Comparison of ENCODE assay signal across 25 cellular contexts in genomic region chr15:43251863-43252241, GRCh38. TPM values are rescaled to one million over a fixed set of nuclear protein-coding genes. Genes with fewer than 3 reads are reported as not detected.
DNase-seq lines count a peak whose midpoint lies in the region; ATAC-seq and TF ChIP-seq lines count a peak whose summit lies in the region.
"Had no signal": no experiment of that assay in that cellular context is flagged by ENCODE, and none has a peak within 500 bp of the region (broad histone marks: within the 10 kb centered on the region; RNA-seq: fewer than 3 reads in every experiment).

No MANE protein-coding gene starts in this region.

- no peaks in the 10 kb centered on the region for H3K9me3 ChIP-seq in esophagus squamous epithelium
- H3K9me3 ChIP-seq: MG63, ovary, right atrium auricular region, tibial artery had no signal

- H3K27ac ChIP-seq in HL-60 (replicated peaks) (peak overlapping the region; percentile 87), esophagus squamous epithelium (peak overlapping the region in 3 of 4 donors; percentile 20 to 70 (median 62))
- H3K27ac ChIP-seq: BLaER1 treated with 17β-estradiol and CSF1 and Interleukin-3, amounts not matched to agents 10 nM and 100 nM; ovary; right atrium auricular region; tibial artery had no signal

- H3K27ac Mint-ChIP-seq in activated CD4-positive, alpha-beta T cell treated with anti-CD3 and anti-CD28 coated beads, Interleukin-2, amount 10 ng/mL, durations not matched to agents 24 days and 14 days: peak overlapping the region; percentile 90
- peak overlapping the region; percentile 35 for H3K27ac Mint-ChIP-seq in activated T-cell treated with anti-CD3 and anti-CD28 coated beads, Interleukin-2, amount 50 U/mL, for 72 hours
- H3K27ac Mint-ChIP-seq: IgD-negative memory B cell had no signal

- H3K4me3 Mint-ChIP-seq in activated CD4-positive, alpha-beta T cell treated with anti-CD3 and anti-CD28 coated beads, Interleukin-2, amount 10 ng/mL, durations not matched to agents 24 days and 14 days: peak overlapping the region; percentile 26
- H3K4me3 Mint-ChIP-seq in activated T-cell treated with anti-CD3 and anti-CD28 coated beads, Interleukin-2, amount 50 U/mL, for 72 hours: peak overlapping the region; percentile 5 to 33
- H3K4me3 Mint-ChIP-seq: IgD-negative memory B cell; naive thymus-derived CD8-positive, alpha-beta T cell had no signal

- no peaks in the 10 kb centered on the region for H3K27me3 Mint-ChIP-seq in activated CD4-positive, alpha-beta T cell treated with anti-CD3 and anti-CD28 coated beads, Interleukin-2, amount 10 ng/mL, durations not matched to agents 24 days and 14 days
- no peaks in the 10 kb centered on the region for H3K27me3 Mint-ChIP-seq in activated T-cell treated with anti-CD3 and anti-CD28 coated beads, Interleukin-2, amount 50 U/mL, for 72 hours (ENCODE audit: low read depth)

- H3K4me3 ChIP-seq in HL-60 (replicated peaks; ENCODE audit: insufficient read depth, low read length) (no peak overlapping the region), esophagus squamous epithelium (no peak overlapping the region)
- H3K4me3 ChIP-seq: BLaER1 treated with 17β-estradiol and CSF1 and Interleukin-3, amounts not matched to agents 10 nM and 100 nM; MG63; ovary; right atrium auricular region; tibial artery had no signal

- no peak for DNase-seq in activated CD4-positive, alpha-beta T cell treated with anti-CD3 and anti-CD28 coated beads, Interleukin-2, amount 10 ng/mL, durations not matched to agents 24 days and 14 days
- DNase-seq in activated CD4-positive, alpha-beta T cell treated with anti-CD3 and anti-CD28 coated beads, Interleukin-2, amount 50 U/mL, for 4 hours: no peak
- DNase-seq in HL-60 (ENCODE audit: low read depth in 1 of 2, low spot score in 1 of 2) (no peak), esophagus squamous epithelium (lab: John Stamatoyannopoulos, UW) (no peak), anterior cingulate cortex (lab: John Stamatoyannopoulos, UW) (no peak), SK-N-DZ (ENCODE audit: low spot score) (no peak)
- DNase-seq in activated T-cell treated with anti-CD3 and anti-CD28 coated beads, Interleukin-2, amount 50 U/mL, for 72 hours: peak; percentile 12 to 34
- DNase-seq in NK-92 treated with Interleukin-12 subunit alpha and Interleukin-12 subunit beta, amount 100 ng/mL, for 24 hours (lab: John Stamatoyannopoulos, UW): no peak
- DNase-seq: activated gamma-delta T cell; aorta; caudate nucleus; effector CD8-positive, alpha-beta T cell; GOT3; mesendoderm; MG63; naive thymus-derived CD8-positive, alpha-beta T cell; NCI-H1694; NCI-H69; ovary; tibial artery had no signal

- no peaks in the 10 kb centered on the region for H3K36me3 Mint-ChIP-seq in activated CD4-positive, alpha-beta T cell treated with anti-CD3 and anti-CD28 coated beads, Interleukin-2, amount 10 ng/mL, durations not matched to agents 24 days and 14 days (ENCODE audit: low read depth)
- H3K36me3 Mint-ChIP-seq in activated T-cell treated with anti-CD3 and anti-CD28 coated beads, Interleukin-2, amount 50 U/mL, for 72 hours (ENCODE audit: insufficient read depth in 2 of 2): no peaks in the 10 kb centered on the region
- H3K36me3 Mint-ChIP-seq: naive thymus-derived CD8-positive, alpha-beta T cell had no signal

- peak; percentile 53 to 56 for ATAC-seq in activated T-cell treated with anti-CD3 and anti-CD28 coated beads, Interleukin-2, amount 50 U/mL, for 72 hours (replicated peaks in 1 of 2)
- ATAC-seq: naive thymus-derived CD8-positive, alpha-beta T cell had no signal

- intact Hi-C loops in activated CD4-positive, alpha-beta T cell treated with anti-CD3 and anti-CD28 coated beads, Interleukin-2, amount 10 ng/mL, durations not matched to agents 24 days and 14 days (cut with micrococcal nuclease): no loop called here
- intact Hi-C loops in esophagus squamous epithelium (cut with DNase I): no loop called here

- TF ChIP-seq CTCF in HL-60 (IDR thresholded peaks at IDR 0.05; ENCODE audit: insufficient read depth, low read length) (no peak), esophagus squamous epithelium (IDR thresholded peaks at IDR 0.05) (no peak)

- peaks cover 39% of the 10 kb centered on the region for H3K4me1 Mint-ChIP-seq in activated CD4-positive, alpha-beta T cell treated with anti-CD3 and anti-CD28 coated beads, Interleukin-2, amount 10 ng/mL, durations not matched to agents 24 days and 14 days
- peaks cover 58% of the 10 kb centered on the region for H3K4me1 Mint-ChIP-seq in activated T-cell treated with anti-CD3 and anti-CD28 coated beads, Interleukin-2, amount 50 U/mL, for 72 hours (ENCODE audit: low read depth)

- peaks cover 6% of the 10 kb centered on the region for H3K9me3 Mint-ChIP-seq in activated CD4-positive, alpha-beta T cell treated with anti-CD3 and anti-CD28 coated beads, Interleukin-2, amount 10 ng/mL, durations not matched to agents 24 days and 14 days
- H3K9me3 Mint-ChIP-seq in activated T-cell treated with anti-CD3 and anti-CD28 coated beads, Interleukin-2, amount 50 U/mL, for 72 hours: peaks cover 0 to 8% of the 10 kb centered on the region in 2 donors
- H3K9me3 Mint-ChIP-seq: IgD-negative memory B cell; naive thymus-derived CD8-positive, alpha-beta T cell had no signal

- no peak for TF ChIP-seq POLR2A in esophagus squamous epithelium (IDR thresholded peaks at IDR 0.05)

- H3K36me3 ChIP-seq in esophagus squamous epithelium: no peaks in the 10 kb centered on the region
- H3K36me3 ChIP-seq: BLaER1 treated with 17β-estradiol and CSF1 and Interleukin-3, amounts not matched to agents 10 nM and 100 nM; MG63; ovary; right atrium auricular region; tibial artery had no signal

- peaks cover 0 to 35% (median 6%) of the 10 kb centered on the region in 3 donors for H3K4me1 ChIP-seq in esophagus squamous epithelium
- H3K4me1 ChIP-seq: right atrium auricular region, tibial artery had no signal

- H3K27me3 ChIP-seq in HL-60 (ENCODE audit: insufficient read depth, poor library complexity, severe bottlenecking): no peaks in the 10 kb centered on the region
- no peaks in the 10 kb centered on the region for H3K27me3 ChIP-seq in esophagus squamous epithelium
- H3K27me3 ChIP-seq: MG63, ovary, right atrium auricular region had no signal

- 90 to 95% methylated on average over 4 of the region's 4 CpGs for WGBS in esophagus squamous epithelium, 2 donors

RNA-seq across cellular contexts. Expression of gene TGM5, which starts 14.9 kb away (rescaled TPM):
- total RNA-seq in activated CD4-positive, alpha-beta T cell treated with anti-CD3 and anti-CD28 coated beads, Interleukin-2, amount 10 ng/mL, durations not matched to agents 24 days and 14 days: 0.07 TPM in 1 of 2 replicates, not detected in the other
- total RNA-seq in activated T-cell treated with anti-CD3 and anti-CD28 coated beads, Interleukin-2, amount 50 U/mL, for 72 hours: not detected
- total RNA-seq in esophagus squamous epithelium: 10 to 100 TPM in 3 of 4 donors, 1 to 10 TPM in 1; 6.7 to 36.1 (median 15.6) TPM
- not detected in 2 replicates for polyA plus RNA-seq in SK-N-DZ (2014; cell fraction: cytosol; rRNA removed)
- not detected in 2 replicates for polyA plus RNA-seq in SK-N-DZ (2014; cell fraction: nucleus; rRNA removed)
- total RNA-seq: A673; activated CD8-positive, alpha-beta memory T cell treated with anti-CD3 and anti-CD28 coated beads for 36 hours; naive thymus-derived CD8-positive, alpha-beta T cell; ovary had no signal
- polyA plus RNA-seq: aorta; IgD-negative memory B cell; naive thymus-derived CD8-positive, alpha-beta T cell; ovary had no signal

RNA-seq across cellular contexts. Expression of gene EPB42, which starts 31.0 kb away (rescaled TPM):
- not detected in 2 replicates for total RNA-seq in activated CD4-positive, alpha-beta T cell treated with anti-CD3 and anti-CD28 coated beads, Interleukin-2, amount 10 ng/mL, durations not matched to agents 24 days and 14 days
- total RNA-seq in activated T-cell treated with anti-CD3 and anti-CD28 coated beads, Interleukin-2, amount 50 U/mL, for 72 hours: not detected
- total RNA-seq in esophagus squamous epithelium: not detected
- polyA plus RNA-seq in SK-N-DZ (2014; cell fraction: cytosol; rRNA removed): not detected in 2 replicates
- polyA plus RNA-seq in SK-N-DZ (2014; cell fraction: nucleus; rRNA removed): not detected in 2 replicates
- total RNA-seq: A673; activated CD8-positive, alpha-beta memory T cell treated with anti-CD3 and anti-CD28 coated beads for 36 hours; naive thymus-derived CD8-positive, alpha-beta T cell had no signal
- polyA plus RNA-seq: aorta; IgD-negative memory B cell; naive thymus-derived CD8-positive, alpha-beta T cell; ovary had no signal

RNA-seq across cellular contexts. Expression of gene TGM7, which starts 50.2 kb away (rescaled TPM):
- total RNA-seq in activated CD4-positive, alpha-beta T cell treated with anti-CD3 and anti-CD28 coated beads, Interleukin-2, amount 10 ng/mL, durations not matched to agents 24 days and 14 days: not detected in 2 replicates
- not detected for total RNA-seq in activated T-cell treated with anti-CD3 and anti-CD28 coated beads, Interleukin-2, amount 50 U/mL, for 72 hours
- under 1 TPM in 1 of 4 donors, not detected in 3; 0.97 TPM for total RNA-seq in esophagus squamous epithelium
- polyA plus RNA-seq in SK-N-DZ (2014; cell fraction: cytosol; rRNA removed): not detected in 2 replicates
- polyA plus RNA-seq in SK-N-DZ (2014; cell fraction: nucleus; rRNA removed): not detected in 2 replicates
- total RNA-seq: A673; activated CD8-positive, alpha-beta memory T cell treated with anti-CD3 and anti-CD28 coated beads for 36 hours; aorta; naive thymus-derived CD8-positive, alpha-beta T cell; right atrium auricular region had no signal
- polyA plus RNA-seq: aorta; IgD-negative memory B cell; naive thymus-derived CD8-positive, alpha-beta T cell; ovary had no signal

Comparison
In these comparisons a context has a peak if more than half of its experiments do, and no peak if none do; other contexts are left out.
1. DNase-seq: peak in activated T-cell treated with anti-CD3 and anti-CD28 coated beads, Interleukin-2, amount 50 U/mL, for 72 hours (2 of 2); none in activated CD4-positive, alpha-beta T cell treated with anti-CD3 and anti-CD28 coated beads, Interleukin-2, amount 10 ng/mL, durations not matched to agents 24 days and 14 days (single experiment), activated CD4-positive, alpha-beta T cell treated with anti-CD3 and anti-CD28 coated beads, Interleukin-2, amount 50 U/mL, for 4 hours (0 of 2), HL-60 (0 of 2), esophagus squamous epithelium (single experiment), anterior cingulate cortex (0 of 58), SK-N-DZ (single experiment) and NK-92 treated with Interleukin-12 subunit alpha and Interleukin-12 subunit beta, amount 100 ng/mL, for 24 hours (single experiment).